ENCODE assay signal across 9 cellular contexts in genomic region chr1:147243228-147243685, GRCh38. TPM values are rescaled to one million over a fixed set of nuclear protein-coding genes. Genes with fewer than 3 reads are reported as not detected.
DNase-seq lines count a peak whose midpoint lies in the region; ATAC-seq, FAIRE-seq and TF ChIP-seq lines count a peak whose summit lies in the region.
"Had no signal": no experiment of that assay in that cellular context is flagged by ENCODE, and none has a peak within 500 bp of the region (broad histone marks: within the 10 kb centered on the region; RNA-seq: fewer than 3 reads in every experiment).

No MANE protein-coding gene starts in this region.

- 0% methylated on average over 30 of the region's 30 CpGs for WGBS in pancreas, 2 donors

- H3K9me3 Mint-ChIP-seq in activated T-helper 2 cell treated with anti-CD3 and anti-CD28 coated beads, Interferon-gamma antibody, Interleukin-2, Interleukin-4, amounts not matched to agents 10 μg/mL and 5 μg/mL and 100 μg/mL, durations not matched to agents 14 hours and 24 hours and 36 hours, result no peaks in the 10 kb centered on the region

- H3K27ac ChIP-seq in pancreas, result peak overlapping the region in 3 of 4 donors; percentile 63 to 88 (median 86)

- H3K4me1 Mint-ChIP-seq in activated T-helper 2 cell treated with anti-CD3 and anti-CD28 coated beads, Interferon-gamma antibody, Interleukin-2, Interleukin-4, amounts not matched to agents 10 μg/mL and 5 μg/mL and 100 μg/mL, durations not matched to agents 14 hours and 24 hours and 36 hours (ENCODE audit: low read depth), result peaks cover 42% of the 10 kb centered on the region

- ATAC-seq in pancreas (peak; percentile 17 to 27 (median 24)), GM19023 (IDR thresholded peaks at IDR 0.05; ENCODE audit: unreplicated experiment) (no peak)

- H3K27me3 Mint-ChIP-seq in activated T-helper 2 cell treated with anti-CD3 and anti-CD28 coated beads, Interferon-gamma antibody, Interleukin-2, Interleukin-4, amounts not matched to agents 10 μg/mL and 5 μg/mL and 100 μg/mL, durations not matched to agents 14 hours and 24 hours and 36 hours (ENCODE audit: low read depth), result peaks cover 10% of the 10 kb centered on the region

- H3K4me1 ChIP-seq in pancreas, result peaks cover 8 to 33% (median 32%) of the 10 kb centered on the region in 3 donors

- H3K9me3 ChIP-seq in pancreas, result no peaks in the 10 kb centered on the region

- no peak for TF ChIP-seq CTCF in pancreas (IDR thresholded peaks at IDR 0.05)

- DNase-seq in NCI-H2107 treated with DMSO at 0.1 percent for 48 hours (lab: John Stamatoyannopoulos, UW; ENCODE audit: unreplicated experiment), result peak; percentile 70
- DNase-seq in NCI-H2107 (lab: John Stamatoyannopoulos, UW), result no peak
- DNase-seq in H7, result peak; percentile 67
- DNase-seq in NCI-H1092 (lab: John Stamatoyannopoulos, UW), result peak; percentile 27
- no peak for DNase-seq in activated T-helper 2 cell treated with anti-CD3 and anti-CD28 coated beads, Interferon-gamma antibody, Interleukin-2, Interleukin-4, amounts not matched to agents 10 μg/mL and 5 μg/mL and 100 μg/mL, durations not matched to agents 14 hours and 24 hours and 36 hours (ENCODE audit: low spot score)
- peak in 38 of 42 donors; percentile 13 to 66 (median 35) for DNase-seq in head of caudate nucleus
- peak; percentile 19 to 67 (median 41) for DNase-seq in pancreas

- peak overlapping the region; percentile 91 for H3K4me3 Mint-ChIP-seq in activated T-helper 2 cell treated with anti-CD3 and anti-CD28 coated beads, Interferon-gamma antibody, Interleukin-2, Interleukin-4, amounts not matched to agents 10 μg/mL and 5 μg/mL and 100 μg/mL, durations not matched to agents 14 hours and 24 hours and 36 hours (ENCODE audit: low read depth)

- FAIRE-seq in pancreas (lab: Jason Lieb, UNC), result no peak
- FAIRE-seq: endometrium had no signal

- H3K27me3 ChIP-seq in H7 (ENCODE audit: control insufficient read depth, insufficient read depth, low read length), result no peaks in the 10 kb centered on the region
- H3K27me3 ChIP-seq in pancreas, result no peaks in the 10 kb centered on the region

- peak overlapping the region; percentile 76 for H3K27ac Mint-ChIP-seq in activated T-helper 2 cell treated with anti-CD3 and anti-CD28 coated beads, Interferon-gamma antibody, Interleukin-2, Interleukin-4, amounts not matched to agents 10 μg/mL and 5 μg/mL and 100 μg/mL, durations not matched to agents 14 hours and 24 hours and 36 hours

- intact Hi-C loops in activated T-helper 2 cell treated with anti-CD3 and anti-CD28 coated beads, Interferon-gamma antibody, Interleukin-2, Interleukin-4, amounts not matched to agents 10 μg/mL and 5 μg/mL and 100 μg/mL, durations not matched to agents 14 hours and 24 hours and 36 hours (cut with micrococcal nuclease), result no loop called here
- intact Hi-C loops in head of caudate nucleus (cut with DNase I), result no loop called here
- intact Hi-C loops in pancreas (cut with DNase I), result loop anchor here in 1 of 3 donors (2.0 kb wide), 1 partner anchor 70 kb away; the partner anchor contains the start of gene PRKAB2

- H3K4me3 ChIP-seq in H7 (ENCODE audit: insufficient read depth, low read depth, low read length), result peak overlapping the region; percentile 83
- peak overlapping the region; percentile 33 to 97 (median 74) for H3K4me3 ChIP-seq in pancreas

- H3K36me3 Mint-ChIP-seq in activated T-helper 2 cell treated with anti-CD3 and anti-CD28 coated beads, Interferon-gamma antibody, Interleukin-2, Interleukin-4, amounts not matched to agents 10 μg/mL and 5 μg/mL and 100 μg/mL, durations not matched to agents 14 hours and 24 hours and 36 hours (ENCODE audit: low read depth), result peaks cover 25% of the 10 kb centered on the region

- H3K36me3 ChIP-seq in H7 (replicated peaks; ENCODE audit: control insufficient read depth, insufficient read depth, low read length) (no peaks in the 10 kb centered on the region), pancreas (no peaks in the 10 kb centered on the region)

RNA-seq across cellular contexts. Expression of gene CHD1L, which starts 0.8 kb away (rescaled TPM):
- 71.7 and 80.0 TPM in 2 replicates for total RNA-seq in H7 (2014; rRNA removed; shearing (Covaris generic))
- 76.6 and 86.0 TPM in 2 replicates for total RNA-seq in activated T-helper 2 cell treated with anti-CD3 and anti-CD28 coated beads, Interferon-gamma antibody, Interleukin-2, Interleukin-4, amounts not matched to agents 10 μg/mL and 5 μg/mL and 100 μg/mL, durations not matched to agents 14 hours and 24 hours and 36 hours
- 10 to 100 TPM in 4 of 6 donors, 1 to 10 TPM in 2; 6.6 to 17.0 (median 11.8) TPM for total RNA-seq in pancreas
- polyA plus RNA-seq in pancreas, result 10 to 100 TPM; 10.4 to 15.2 TPM

RNA-seq across cellular contexts. Expression of gene FMO5, which starts 18.1 kb away (rescaled TPM):
- total RNA-seq in H7 (2014; rRNA removed; shearing (Covaris generic)), result 5.0 and 6.3 TPM in 2 replicates
- 0.09 TPM in 2 replicates for total RNA-seq in activated T-helper 2 cell treated with anti-CD3 and anti-CD28 coated beads, Interferon-gamma antibody, Interleukin-2, Interleukin-4, amounts not matched to agents 10 μg/mL and 5 μg/mL and 100 μg/mL, durations not matched to agents 14 hours and 24 hours and 36 hours
- total RNA-seq in pancreas, result 10 to 100 TPM in 5 of 6 donors, 1 to 10 TPM in 1; 7.5 to 32.5 (median 14.6) TPM
- polyA plus RNA-seq in pancreas, result 10 to 100 TPM; 12.2 to 19.0 TPM

Comparison
In these comparisons a context has a peak if more than half of its experiments do, and no peak if none do; other contexts are left out.
1. DNase-seq: peak in NCI-H2107 treated with DMSO at 0.1 percent for 48 hours (single experiment), H7 (single experiment), NCI-H1092 (single experiment), head of caudate nucleus (38 of 42) and pancreas (6 of 6); none in NCI-H2107 (single experiment) and activated T-helper 2 cell treated with anti-CD3 and anti-CD28 coated beads, Interferon-gamma antibody, Interleukin-2, Interleukin-4, amounts not matched to agents 10 μg/mL and 5 μg/mL and 100 μg/mL, durations not matched to agents 14 hours and 24 hours and 36 hours (single experiment).